ENCODE assay signal across 8 cellular contexts in genomic region chr10:79904671-79905321, GRCh38. TPM values are rescaled to one million over a fixed set of nuclear protein-coding genes. Genes with fewer than 3 reads are reported as not detected.
DNase-seq lines count a peak whose midpoint lies in the region; ATAC-seq and TF ChIP-seq lines count a peak whose summit lies in the region.

No MANE protein-coding gene starts in this region.

- 2% methylated on average over 27 of the region's 58 CpGs for WGBS in right lobe of liver (ENCODE audit: insufficient coverage, low coverage, low lambda C conversion rate, missing lambda C conversion rate)

- H3K4me3 ChIP-seq in right lobe of liver = peak overlapping the region; percentile 62 to 74 (median 73)

- no peaks in the 10 kb centered on the region for H3K27me3 ChIP-seq in right lobe of liver

- no peaks in the 10 kb centered on the region for H3K36me3 ChIP-seq in right lobe of liver

- H3K4me1 ChIP-seq in right lobe of liver = peaks cover 0 to 8% (median 3%) of the 10 kb centered on the region in 4 donors

- H3K27me3 Mint-ChIP-seq in activated CD4-positive, alpha-beta T cell treated with anti-CD3 and anti-CD28 coated beads, Interleukin-2, amount 10 ng/mL, durations not matched to agents 24 days and 14 days = peaks cover 54% of the 10 kb centered on the region

- H3K4me1 Mint-ChIP-seq in activated CD4-positive, alpha-beta T cell treated with anti-CD3 and anti-CD28 coated beads, Interleukin-2, amount 10 ng/mL, durations not matched to agents 24 days and 14 days = peaks cover 15% of the 10 kb centered on the region

- H3K27ac Mint-ChIP-seq in activated CD4-positive, alpha-beta T cell treated with anti-CD3 and anti-CD28 coated beads, Interleukin-2, amount 10 ng/mL, durations not matched to agents 24 days and 14 days = peak overlapping the region; percentile 64

- TF ChIP-seq CTCF in right lobe of liver (IDR thresholded peaks at IDR 0.05) = no peak

- DNase-seq in NCI-H524 (lab: John Stamatoyannopoulos, UW) (peak; percentile 7 to 15), NCI-H524 treated with DMSO at 0.1 percent for 48 hours (lab: John Stamatoyannopoulos, UW) (no peak), NCI-H146 (lab: John Stamatoyannopoulos, UW) (peak; percentile 78), dermis blood vessel endothelial cell (peak; percentile 74), right lobe of liver (peak; percentile 68 to 77 (median 75))
- DNase-seq in activated CD4-positive, alpha-beta T cell treated with anti-CD3 and anti-CD28 coated beads, Interleukin-2, amount 10 ng/mL, durations not matched to agents 24 days and 14 days = peak; percentile 84
- DNase-seq in stimulated activated CD4-positive, alpha-beta T cell treated with anti-CD3 and anti-CD28 coated beads, Interleukin-4, amount 100 ng/mL, for 1 hour = peak; percentile 66

- peak; percentile 30 for TF ChIP-seq POLR2A in right lobe of liver (IDR thresholded peaks at IDR 0.05)

- ATAC-seq in right lobe of liver (peak; percentile 90 to 96 (median 94)), HG03175 (IDR thresholded peaks at IDR 0.05; ENCODE audit: unreplicated experiment) (no peak)

- H3K36me3 Mint-ChIP-seq in activated CD4-positive, alpha-beta T cell treated with anti-CD3 and anti-CD28 coated beads, Interleukin-2, amount 10 ng/mL, durations not matched to agents 24 days and 14 days (ENCODE audit: low read depth) = no peaks in the 10 kb centered on the region

- H3K4me3 Mint-ChIP-seq in activated CD4-positive, alpha-beta T cell treated with anti-CD3 and anti-CD28 coated beads, Interleukin-2, amount 10 ng/mL, durations not matched to agents 24 days and 14 days = peak overlapping the region; percentile 96

- H3K9me3 Mint-ChIP-seq in activated CD4-positive, alpha-beta T cell treated with anti-CD3 and anti-CD28 coated beads, Interleukin-2, amount 10 ng/mL, durations not matched to agents 24 days and 14 days = no peaks in the 10 kb centered on the region

- no peaks in the 10 kb centered on the region for H3K9me3 ChIP-seq in right lobe of liver

- H3K27ac ChIP-seq in right lobe of liver = peak overlapping the region; percentile 6 to 65 (median 62)

- intact Hi-C loops in activated CD4-positive, alpha-beta T cell treated with anti-CD3 and anti-CD28 coated beads, Interleukin-2, amount 10 ng/mL, durations not matched to agents 24 days and 14 days (cut with micrococcal nuclease) = no loop called here
- intact Hi-C loops in right lobe of liver (cut with DNase I) = no loop called here

RNA-seq across cellular contexts. Expression of gene SFTPD, which starts 44.1 kb away (rescaled TPM):
- not detected in 2 replicates for total RNA-seq in activated CD4-positive, alpha-beta T cell treated with anti-CD3 and anti-CD28 coated beads, Interleukin-2, amount 10 ng/mL, durations not matched to agents 24 days and 14 days
- total RNA-seq in dermis blood vessel endothelial cell = not detected in 2 replicates
- under 1 TPM in 3 of 6 experiments, not detected in 3; 0.35 to 0.59 (median 0.51) TPM for total RNA-seq in right lobe of liver
